Comparison of ENCODE assay signal across 9 cellular contexts in the genomic region with DNA sequence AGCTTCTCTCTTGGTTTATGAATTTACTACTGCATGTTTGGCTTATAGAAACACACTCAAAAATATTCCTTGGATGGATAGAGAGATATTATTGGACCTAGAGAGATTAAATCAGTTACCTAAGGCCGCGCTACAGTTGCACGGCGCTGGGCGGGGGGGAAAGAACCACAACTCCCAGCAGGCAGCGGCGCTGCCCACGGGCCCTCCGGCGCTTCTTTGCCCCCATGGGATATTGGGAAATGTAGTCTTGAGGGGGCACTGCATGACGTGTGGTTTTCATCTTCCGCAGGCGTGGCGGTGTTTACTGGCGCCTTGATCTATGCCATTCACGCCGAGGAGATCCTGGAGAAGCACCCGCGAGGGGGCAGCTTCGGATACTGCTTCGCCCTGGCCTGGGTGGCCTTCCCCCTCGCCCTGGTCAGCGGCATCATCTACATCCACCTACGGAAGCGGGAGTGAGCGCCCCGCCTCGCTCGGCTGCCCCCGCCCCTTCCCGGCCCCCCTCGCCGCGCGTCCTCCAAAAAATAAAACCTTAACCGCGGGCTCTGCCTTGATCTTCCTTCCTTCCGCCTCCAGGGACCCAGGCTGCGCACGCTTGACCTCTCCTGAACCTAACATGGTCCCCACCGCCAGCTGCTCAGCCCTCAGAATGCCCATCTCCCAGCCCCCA. TPM values are rescaled to one million over a fixed set of nuclear protein-coding genes. Genes with fewer than 3 reads are reported as not detected.
A peak's percentile ranks its signal among the peaks of the same experiment; 100 is the strongest.
DNase-seq lines count a peak whose midpoint lies in the region; ATAC-seq and FAIRE-seq lines count a peak whose summit lies in the region.
"Had no signal": no experiment of that assay in that cellular context is flagged by ENCODE, and none has a peak within 500 bp of the region (broad histone marks: within the 10 kb centered on the region; RNA-seq: fewer than 3 reads in every experiment).

No MANE protein-coding gene starts in this region.

- FAIRE-seq in small intestine (lab: Jason Lieb, UNC): no peak

- ATAC-seq in GM19397 (IDR thresholded peaks at IDR 0.05; ENCODE audit: unreplicated experiment) (peak; percentile 34), HG03469 (IDR thresholded peaks at IDR 0.05; ENCODE audit: unreplicated experiment) (no peak)

- peak; percentile 93 for DNase-seq in NCI-H1105 (lab: John Stamatoyannopoulos, UW)
- peak; percentile 64 to 97 (median 83) for DNase-seq in T-helper 2 cell
- DNase-seq in anterior cingulate cortex (lab: John Stamatoyannopoulos, UW): peak; percentile 43 to 92 (median 84)
- DNase-seq in small intestine: peak; percentile 94
- no peak for DNase-seq in GOT3 (lab: John Stamatoyannopoulos, UW)

- peak overlapping the region; percentile 57 for H3K4me3 ChIP-seq in iPS-18c (ENCODE audit: insufficient read depth, low read depth, low read length)
- peak overlapping the region; percentile 46 to 64 for H3K4me3 ChIP-seq in small intestine (ENCODE audit: low read depth in 1 of 2, low read length in 2 of 2)

- peak overlapping the region; percentile 42 to 92 for H3K27ac ChIP-seq in small intestine (ENCODE audit: low read depth in 1 of 2, low read length in 1 of 2)

- H3K27me3 ChIP-seq in small intestine (ENCODE audit: control insufficient read depth in 2 of 2, insufficient read depth in 2 of 2, low read length in 2 of 2): no peaks in the 10 kb centered on the region

- H3K9me3 ChIP-seq in iPS-18c (ENCODE audit: control insufficient read depth, insufficient read depth, low read length) (no peaks in the 10 kb centered on the region), small intestine (ENCODE audit: control insufficient read depth, low read depth) (no peaks in the 10 kb centered on the region)

- 5 to 21% (median 12%) methylated on average over 33 to 41 of the region's 41 CpGs for WGBS in small intestine, 3 donors

- H3K4me1 ChIP-seq in small intestine (ENCODE audit: control insufficient read depth in 2 of 2, insufficient read depth in 1 of 2, low read depth in 1 of 2, low read length in 1 of 2): peaks cover 0 to 7% of the 10 kb centered on the region in 2 donors

- H3K36me3 ChIP-seq in small intestine (ENCODE audit: control insufficient read depth in 2 of 2, insufficient read depth in 2 of 2, low read length in 2 of 2): no peaks in the 10 kb centered on the region

RNA-seq across cellular contexts. Expression of a gene that starts 4.8 kb away (rescaled TPM):
- polyA plus RNA-seq in small intestine: 10 to 100 TPM in 2 of 3 donors, 1 to 10 TPM in 1; 3.4 to 47.4 (median 19.5) TPM

RNA-seq across cellular contexts. Expression of a gene that starts 33.6 kb away (rescaled TPM):
- 10 to 100 TPM in 1 of 3 donors, 1 to 10 TPM in 2; 5.9 to 13.2 (median 8.4) TPM for polyA plus RNA-seq in small intestine

RNA-seq across cellular contexts. Expression of a gene that starts 34.0 kb away (rescaled TPM):
- under 1 TPM in 1 of 3 donors, not detected in 2; 0.15 TPM for polyA plus RNA-seq in small intestine
- polyA plus RNA-seq: fibroblast of lung had no signal
